8 cellular contexts compared by ENCODE assay signal in the genomic region with DNA sequence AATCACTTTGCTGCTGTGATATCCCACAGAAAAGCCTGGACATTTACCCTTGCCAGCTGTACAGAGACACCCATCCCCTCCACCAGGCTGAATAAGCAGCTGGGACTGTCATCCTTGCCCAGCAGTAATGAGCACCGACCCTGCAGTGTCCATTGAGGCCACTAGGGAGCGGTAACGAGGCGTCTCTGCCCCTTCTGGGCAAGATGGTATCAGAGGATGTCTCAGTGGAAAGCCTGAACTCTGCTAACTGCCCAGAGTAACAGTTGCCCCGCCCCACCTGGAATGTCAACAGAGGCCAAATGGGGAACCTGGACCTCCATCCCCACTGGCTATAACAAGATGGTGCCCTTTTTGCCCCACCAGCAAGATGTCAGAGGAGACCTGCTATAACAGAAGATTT. TPM values are rescaled to one million over a fixed set of nuclear protein-coding genes. Genes with fewer than 3 reads are reported as not detected.
DNase-seq lines count a peak whose midpoint lies in the region; ATAC-seq and TF ChIP-seq lines count a peak whose summit lies in the region.

No MANE protein-coding gene starts in this region.

- no peak for TF ChIP-seq POLR2A in GM18505 (IDR thresholded peaks at IDR 0.05; ENCODE audit: borderline replicate concordance, extremely low read depth, insufficient read depth, insufficient read length)

- in situ Hi-C loops in brain microvascular endothelial cell (cut with HindIII; ENCODE audit: low pct_ligation_motif_present, low sequenced_read_pairs), result no loop called here

- H3K27me3 Mint-ChIP-seq in osteocyte (ENCODE audit: unreplicated experiment), result peaks cover 11% of the 10 kb centered on the region

- H3K36me3 ChIP-seq in brain microvascular endothelial cell (replicated peaks), result no peaks in the 10 kb centered on the region

- no peak overlapping the region for H3K27ac ChIP-seq in brain microvascular endothelial cell

- no peak overlapping the region for H3K4me3 Mint-ChIP-seq in osteocyte (ENCODE audit: unreplicated experiment)

- H3K27me3 ChIP-seq in brain microvascular endothelial cell (replicated peaks), result no peaks in the 10 kb centered on the region

- peak; percentile 64 for DNase-seq in activated effector memory CD4-positive, alpha-beta T cell treated with anti-CD3 and anti-CD28 coated beads, Interleukin-2, amount 50 U/mL, for 16 hours
- no peak for DNase-seq in activated effector memory CD4-positive, alpha-beta T cell treated with Interleukin-2 at 50 U/mL for 16 hours
- DNase-seq in NCI-H748 (lab: John Stamatoyannopoulos, UW; ENCODE audit: unreplicated experiment), result peak; percentile 66
- peak; percentile 24 for DNase-seq in brain microvascular endothelial cell
- DNase-seq in osteocyte (ENCODE audit: extremely low spot score, unreplicated experiment), result peak; percentile 82
- DNase-seq in NCI-H1105 treated with DMSO at 0.1 percent for 48 hours (lab: John Stamatoyannopoulos, UW), result no peak

- peak; percentile 74 for TF ChIP-seq CTCF in brain microvascular endothelial cell (IDR thresholded peaks at IDR 0.05; ENCODE audit: low read depth, low read length, missing control alignments)
- peak; percentile 39 for TF ChIP-seq CTCF in osteocyte (IDR thresholded peaks at IDR 0.05)

- H3K9me3 Mint-ChIP-seq in osteocyte (ENCODE audit: unreplicated experiment), result no peaks in the 10 kb centered on the region

- H3K27ac Mint-ChIP-seq in osteocyte (ENCODE audit: unreplicated experiment), result no peak overlapping the region

- no peaks in the 10 kb centered on the region for H3K4me1 Mint-ChIP-seq in osteocyte (ENCODE audit: unreplicated experiment)

- ATAC-seq in GM18505 (IDR thresholded peaks at IDR 0.05; ENCODE audit: unreplicated experiment) (no peak), GM19452 (IDR thresholded peaks at IDR 0.05; ENCODE audit: unreplicated experiment) (no peak)

- no peaks in the 10 kb centered on the region for H3K36me3 Mint-ChIP-seq in osteocyte (ENCODE audit: unreplicated experiment)

- H3K4me3 ChIP-seq in brain microvascular endothelial cell (ENCODE audit: low read depth, low read length), result no peak overlapping the region

RNA-seq across cellular contexts. Expression of a gene that starts 22.8 kb away (rescaled TPM):
- not detected in 2 replicates for total RNA-seq in osteocyte

RNA-seq across cellular contexts. Expression of a gene that starts 52.0 kb away (rescaled TPM):
- total RNA-seq in osteocyte, result 7.0 and 8.9 TPM in 2 replicates

Comparison
In these comparisons a context has a peak if more than half of its experiments do, and no peak if none do; other contexts are left out.
1. DNase-seq: peak in activated effector memory CD4-positive, alpha-beta T cell treated with anti-CD3 and anti-CD28 coated beads, Interleukin-2, amount 50 U/mL, for 16 hours (single experiment), NCI-H748 (single experiment), brain microvascular endothelial cell (single experiment) and osteocyte (single experiment); none in activated effector memory CD4-positive, alpha-beta T cell treated with Interleukin-2 at 50 U/mL for 16 hours (single experiment) and NCI-H1105 treated with DMSO at 0.1 percent for 48 hours (single experiment).